Comparison of ENCODE assay signal across 8 cellular contexts in the genomic region with DNA sequence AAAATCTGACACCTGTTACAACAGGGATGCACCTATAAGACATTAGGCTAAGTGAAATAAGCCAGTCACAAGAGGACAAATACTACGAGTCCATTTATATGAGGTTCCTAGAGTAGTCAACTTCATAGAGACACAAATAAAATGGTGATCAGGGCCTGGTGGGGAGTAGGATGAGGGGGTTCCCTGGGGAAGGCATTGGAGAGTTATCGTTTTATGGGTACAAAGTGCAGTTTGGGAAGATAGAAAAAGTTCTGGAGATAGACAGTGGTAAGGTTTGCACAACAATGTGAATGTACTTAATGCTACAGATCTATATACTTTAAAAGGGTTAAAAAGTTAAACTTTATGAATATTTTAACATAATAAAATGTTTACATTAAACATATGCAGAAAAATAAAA. TPM values are rescaled to one million over a fixed set of nuclear protein-coding genes. Genes with fewer than 3 reads are reported as not detected.
"Had no signal": no experiment of that assay in that cellular context is flagged by ENCODE, and none has a peak within 500 bp of the region (broad histone marks: within the 10 kb centered on the region; RNA-seq: fewer than 3 reads in every experiment).

No MANE protein-coding gene starts in this region.

- ATAC-seq: K562 had no signal

- H3K4me3 Mint-ChIP-seq: H9 had no signal

- H3K27ac ChIP-seq: GM23248 had no signal

- DNase-seq: GM23248, H9, HCEC 1CT, IMR-90 had no signal

- H3K27ac Mint-ChIP-seq: H9 had no signal

- FAIRE-seq: H1, H54, HTR-8/SVneo, K562 had no signal

- H3K4me3 ChIP-seq: GM23248, K562 had no signal

RNA-seq across cellular contexts. Expression of a gene that starts 31.4 kb away (rescaled TPM):
- total RNA-seq: GM23248, H1, H9, IMR-90, K562 had no signal
- polyA plus RNA-seq: GM23248 had no signal
